10 cellular contexts compared by ENCODE assay signal in the genomic region with DNA sequence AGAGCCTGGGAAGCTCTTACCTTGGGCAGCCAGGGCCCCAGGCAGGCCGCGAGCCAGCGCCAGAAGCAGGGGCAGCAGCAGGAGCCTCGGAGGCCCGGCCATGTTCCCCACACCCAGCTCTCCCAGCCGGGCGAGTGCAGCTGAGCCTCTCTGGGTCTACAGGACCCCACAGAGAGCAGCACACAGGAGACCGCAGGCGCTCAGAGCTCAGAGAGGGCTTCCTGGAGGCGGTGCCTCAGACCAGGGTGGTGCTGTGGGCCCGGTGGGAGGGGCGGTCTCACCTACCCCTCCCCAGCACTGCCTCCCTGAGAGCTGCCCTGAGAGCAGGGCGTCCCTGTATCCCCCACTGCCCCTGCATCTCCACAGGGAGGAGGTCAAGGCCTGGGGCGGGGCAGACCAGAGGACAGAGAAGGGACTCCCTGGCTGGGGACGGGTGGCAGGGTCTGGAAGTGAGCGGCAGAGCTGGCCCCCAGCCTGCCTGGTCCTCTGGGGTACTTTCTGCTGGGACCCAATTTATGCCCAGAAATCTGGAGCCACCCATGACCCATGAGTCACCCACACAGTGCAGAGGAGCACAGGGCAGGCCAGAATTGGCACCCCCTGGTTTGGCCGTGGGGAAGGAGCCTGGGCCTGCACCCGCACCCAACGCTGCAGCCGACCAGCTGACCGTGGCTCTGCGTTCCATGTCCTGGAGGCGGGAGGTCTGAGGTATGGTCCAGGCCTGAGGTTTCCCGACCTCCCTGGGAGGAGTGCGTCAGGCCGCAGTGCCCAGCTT. TPM values are rescaled to one million over a fixed set of nuclear protein-coding genes. Genes with fewer than 3 reads are reported as not detected.
A peak's percentile ranks its signal among the peaks of the same experiment; 100 is the strongest.
DNase-seq lines count a peak whose midpoint lies in the region; ATAC-seq, FAIRE-seq and TF ChIP-seq lines count a peak whose summit lies in the region.
"Had no signal": no experiment of that assay in that cellular context is flagged by ENCODE, and none has a peak within 500 bp of the region (broad histone marks: within the 10 kb centered on the region; RNA-seq: fewer than 3 reads in every experiment).

TSS of gene CD7 (minus strand) at position 215 of the 775 bp plus-strand sequence. CDS start at position 102, 113 bp downstream.

- no peak for FAIRE-seq in kidney (lab: Jason Lieb, UNC)

- H3K9me3 Mint-ChIP-seq in T-helper 1 cell treated with Interleukin-12 subunit alpha and Interleukin-12 subunit beta and Interleukin-4 antibody, amounts not matched to agents 30 μg/mL and 1 μg/mL, for 36 hours = no peaks in the 10 kb centered on the region
- no peaks in the 10 kb centered on the region for H3K9me3 Mint-ChIP-seq in activated T-cell treated with anti-CD3 and anti-CD28 coated beads, Interleukin-2, amount 50 U/mL, for 24 hours
- H3K9me3 Mint-ChIP-seq in stimulated activated naive CD8-positive, alpha-beta T cell treated with anti-CD3 and anti-CD28 coated beads, Interleukin-15, Interleukin-2, amounts not matched to agents 100 ng/mL and 50 ng/mL, for 24 hours = no peaks in the 10 kb centered on the region
- H3K9me3 Mint-ChIP-seq in chondrocyte (ENCODE audit: low read depth) = no peaks in the 10 kb centered on the region

- H3K4me3 ChIP-seq in kidney (ENCODE audit: low read length in 2 of 2) = no peak within 1 kb of the TSS
- H3K4me3 ChIP-seq: lung, PC-9 had no signal

- H3K27me3 Mint-ChIP-seq in T-helper 1 cell treated with Interleukin-12 subunit alpha and Interleukin-12 subunit beta and Interleukin-4 antibody, amounts not matched to agents 30 μg/mL and 1 μg/mL, for 36 hours (ENCODE audit: low read depth) = no peaks in the 10 kb centered on the region
- no peaks in the 10 kb centered on the region for H3K27me3 Mint-ChIP-seq in activated T-cell treated with anti-CD3 and anti-CD28 coated beads, Interleukin-2, amount 50 U/mL, for 24 hours
- H3K27me3 Mint-ChIP-seq in stimulated activated naive CD8-positive, alpha-beta T cell treated with anti-CD3 and anti-CD28 coated beads, Interleukin-15, Interleukin-2, amounts not matched to agents 100 ng/mL and 50 ng/mL, for 24 hours = no peaks in the 10 kb centered on the region
- peaks cover 18% of the 10 kb centered on the region for H3K27me3 Mint-ChIP-seq in chondrocyte (ENCODE audit: low read depth)

- H3K4me3 Mint-ChIP-seq in T-helper 1 cell treated with Interleukin-12 subunit alpha and Interleukin-12 subunit beta and Interleukin-4 antibody, amounts not matched to agents 30 μg/mL and 1 μg/mL, for 36 hours = peak within 1 kb of the TSS; percentile 96
- H3K4me3 Mint-ChIP-seq in activated T-cell treated with anti-CD3 and anti-CD28 coated beads, Interleukin-2, amount 50 U/mL, for 24 hours = no peak within 1 kb of the TSS
- H3K4me3 Mint-ChIP-seq in stimulated activated naive CD8-positive, alpha-beta T cell treated with anti-CD3 and anti-CD28 coated beads, Interleukin-15, Interleukin-2, amounts not matched to agents 100 ng/mL and 50 ng/mL, for 24 hours = no peak within 1 kb of the TSS
- H3K4me3 Mint-ChIP-seq in chondrocyte (ENCODE audit: unreplicated experiment) = no peak within 1 kb of the TSS

- peaks cover 11% of the 10 kb centered on the region for H3K36me3 Mint-ChIP-seq in T-helper 1 cell treated with Interleukin-12 subunit alpha and Interleukin-12 subunit beta and Interleukin-4 antibody, amounts not matched to agents 30 μg/mL and 1 μg/mL, for 36 hours (ENCODE audit: low read depth)
- H3K36me3 Mint-ChIP-seq in activated T-cell treated with anti-CD3 and anti-CD28 coated beads, Interleukin-2, amount 50 U/mL, for 24 hours (ENCODE audit: low read depth) = peaks cover 54% of the 10 kb centered on the region
- H3K36me3 Mint-ChIP-seq in stimulated activated naive CD8-positive, alpha-beta T cell treated with anti-CD3 and anti-CD28 coated beads, Interleukin-15, Interleukin-2, amounts not matched to agents 100 ng/mL and 50 ng/mL, for 24 hours (ENCODE audit: low read depth) = peaks cover 23% of the 10 kb centered on the region
- no peaks in the 10 kb centered on the region for H3K36me3 Mint-ChIP-seq in chondrocyte (ENCODE audit: low read depth)

- no peaks in the 10 kb centered on the region for H3K4me1 ChIP-seq in kidney (ENCODE audit: control insufficient read depth in 1 of 2, insufficient read depth in 1 of 2, low read depth in 1 of 2, low read length in 2 of 2)

- peak within 1 kb of the TSS; percentile 78 for H3K27ac Mint-ChIP-seq in T-helper 1 cell treated with Interleukin-12 subunit alpha and Interleukin-12 subunit beta and Interleukin-4 antibody, amounts not matched to agents 30 μg/mL and 1 μg/mL, for 36 hours
- H3K27ac Mint-ChIP-seq in activated T-cell treated with anti-CD3 and anti-CD28 coated beads, Interleukin-2, amount 50 U/mL, for 24 hours = no peak within 1 kb of the TSS
- peak within 1 kb of the TSS; percentile 99 for H3K27ac Mint-ChIP-seq in stimulated activated naive CD8-positive, alpha-beta T cell treated with anti-CD3 and anti-CD28 coated beads, Interleukin-15, Interleukin-2, amounts not matched to agents 100 ng/mL and 50 ng/mL, for 24 hours
- no peak within 1 kb of the TSS for H3K27ac Mint-ChIP-seq in chondrocyte (ENCODE audit: unreplicated experiment)

- H3K4me1 Mint-ChIP-seq in T-helper 1 cell treated with Interleukin-12 subunit alpha and Interleukin-12 subunit beta and Interleukin-4 antibody, amounts not matched to agents 30 μg/mL and 1 μg/mL, for 36 hours (ENCODE audit: low read depth) = peaks cover 10% of the 10 kb centered on the region
- H3K4me1 Mint-ChIP-seq in activated T-cell treated with anti-CD3 and anti-CD28 coated beads, Interleukin-2, amount 50 U/mL, for 24 hours (ENCODE audit: low read depth) = peaks cover 22% of the 10 kb centered on the region
- peaks cover 40% of the 10 kb centered on the region for H3K4me1 Mint-ChIP-seq in stimulated activated naive CD8-positive, alpha-beta T cell treated with anti-CD3 and anti-CD28 coated beads, Interleukin-15, Interleukin-2, amounts not matched to agents 100 ng/mL and 50 ng/mL, for 24 hours (ENCODE audit: low read depth)
- H3K4me1 Mint-ChIP-seq in chondrocyte (ENCODE audit: low read depth) = no peaks in the 10 kb centered on the region

- TF ChIP-seq CTCF in kidney (IDR thresholded peaks at IDR 0.05; ENCODE audit: borderline replicate concordance, extremely low read depth, insufficient read depth) = no peak
- TF ChIP-seq CTCF in chondrocyte (IDR thresholded peaks at IDR 0.05) = no peak

- no peak within 1 kb of the TSS for H3K9ac ChIP-seq in kidney (ENCODE audit: low read length in 2 of 2)

- ATAC-seq in HG03469 (IDR thresholded peaks at IDR 0.05; ENCODE audit: unreplicated experiment) (no peak), HG02571 (IDR thresholded peaks at IDR 0.05; ENCODE audit: unreplicated experiment) (no peak)

- intact Hi-C loops in kidney (cut with DNase I) = no loop called here

- peak; percentile 84 for DNase-seq in activated T-cell treated with anti-CD3 and anti-CD28 coated beads, Interleukin-2, amount 50 U/mL, for 24 hours
- DNase-seq in kidney (peak; percentile 77), NCI-H69 (lab: John Stamatoyannopoulos, UW) (no peak), chondrocyte (ENCODE audit: low spot score) (no peak)
- DNase-seq: PC-9 had no signal

- H3K36me3 ChIP-seq in kidney (ENCODE audit: control insufficient read depth in 1 of 2, insufficient read depth in 2 of 2, low read length in 2 of 2) = no peaks in the 10 kb centered on the region

- no peaks in the 10 kb centered on the region for H3K9me3 ChIP-seq in kidney (ENCODE audit: control insufficient read depth in 1 of 2, low read length in 2 of 2)

- H3K27ac ChIP-seq in kidney (ENCODE audit: low read depth in 2 of 2, low read length in 2 of 2) = no peak within 1 kb of the TSS
- H3K27ac ChIP-seq: PC-9 had no signal

RNA-seq across cellular contexts. Expression of gene CD7, which starts in this region (rescaled TPM):
- total RNA-seq in kidney = 9.2 TPM
- 1.0 TPM for polyA plus RNA-seq in kidney (ENCODE audit: insufficient read depth, low read depth, low replicate concordance)
- not detected in 3 replicates for total RNA-seq in chondrocyte

Comparison
In these comparisons a context has a peak if more than half of its experiments do, and no peak if none do; other contexts are left out.
1. H3K27ac Mint-ChIP-seq: peak in T-helper 1 cell treated with Interleukin-12 subunit alpha and Interleukin-12 subunit beta and Interleukin-4 antibody, amounts not matched to agents 30 μg/mL and 1 μg/mL, for 36 hours (single experiment) and stimulated activated naive CD8-positive, alpha-beta T cell treated with anti-CD3 and anti-CD28 coated beads, Interleukin-15, Interleukin-2, amounts not matched to agents 100 ng/mL and 50 ng/mL, for 24 hours (single experiment); none in activated T-cell treated with anti-CD3 and anti-CD28 coated beads, Interleukin-2, amount 50 U/mL, for 24 hours (single experiment) and chondrocyte (single experiment).
2. DNase-seq: peak in activated T-cell treated with anti-CD3 and anti-CD28 coated beads, Interleukin-2, amount 50 U/mL, for 24 hours (single experiment) and kidney (single experiment); none in NCI-H69 (single experiment) and chondrocyte (single experiment).